In genomic region chr17:29293890-29294579, GRCh38 we compare ENCODE assay signal across 8 cellular contexts. TPM values are rescaled to one million over a fixed set of nuclear protein-coding genes. Genes with fewer than 3 reads are reported as not detected.
DNase-seq lines count a peak whose midpoint lies in the region; ATAC-seq and TF ChIP-seq lines count a peak whose summit lies in the region.

NUFIP2 (minus strand) TSS chr17:29294148; CDS start chr17:29294059, 89 bp downstream.

- peak within 1 kb of the TSS; percentile 99 for H3K4me3 Mint-ChIP-seq in activated CD4-positive, alpha-beta T cell treated with anti-CD3 and anti-CD28 coated beads, Interleukin-2, amount 10 ng/mL, durations not matched to agents 24 days and 14 days

- H3K27me3 Mint-ChIP-seq in activated CD4-positive, alpha-beta T cell treated with anti-CD3 and anti-CD28 coated beads, Interleukin-2, amount 10 ng/mL, durations not matched to agents 24 days and 14 days, result no peaks in the 10 kb centered on the region

- H3K4me3 ChIP-seq in BJ (ENCODE audit: low read depth, low read length) (peak within 1 kb of the TSS; percentile 79), colonic mucosa (peak within 1 kb of the TSS; percentile 92)

- no peaks in the 10 kb centered on the region for H3K36me3 ChIP-seq in BJ (ENCODE audit: control insufficient read depth, insufficient read depth, low read length)
- H3K36me3 ChIP-seq in colonic mucosa, result no peaks in the 10 kb centered on the region

- intact Hi-C loops in activated CD4-positive, alpha-beta T cell treated with anti-CD3 and anti-CD28 coated beads, Interleukin-2, amount 10 ng/mL, durations not matched to agents 24 days and 14 days (cut with micrococcal nuclease), result loop anchor here (1.0 to 10.0 kb wide), 7 partner anchors 96 to 567 kb away; partner anchors contain the start of genes ABHD15, NEK8, TAOK1 and TLCD1
- intact Hi-C loops in colonic mucosa (cut with DNase I), result loop anchor here (5.0 kb wide), 1 partner anchor 142 kb away; no protein-coding TSS in a partner anchor

- TF ChIP-seq CTCF in BJ (IDR thresholded peaks at IDR 0.05; ENCODE audit: insufficient read depth, low read depth, low read length), result no peak
- TF ChIP-seq CTCF in colonic mucosa (IDR thresholded peaks at IDR 0.05), result no peak

- peak within 1 kb of the TSS; percentile 99 for H3K27ac Mint-ChIP-seq in activated CD4-positive, alpha-beta T cell treated with anti-CD3 and anti-CD28 coated beads, Interleukin-2, amount 10 ng/mL, durations not matched to agents 24 days and 14 days

- peaks cover 23% of the 10 kb centered on the region for H3K36me3 Mint-ChIP-seq in activated CD4-positive, alpha-beta T cell treated with anti-CD3 and anti-CD28 coated beads, Interleukin-2, amount 10 ng/mL, durations not matched to agents 24 days and 14 days (ENCODE audit: low read depth)

- POLR2A ChIA-PET in BJ (lab: Charles Lee), result interaction anchor here (0.6 to 1.0 kb wide), 7 partner anchors 37 to 1006 kb away, joined by 3 to 6 read pairs (median 3); no protein-coding TSS in a partner anchor

- CTCF ChIA-PET in BJ (lab: Yijun Ruan, JAX), result interaction anchor here (0.8 to 1.8 kb wide), 6 partner anchors 9 to 178 kb away, joined by 3 to 7 read pairs (median 4); no protein-coding TSS in a partner anchor

- H3K27me3 ChIP-seq in BJ (ENCODE audit: control insufficient read depth, insufficient read depth, low read length), result no peaks in the 10 kb centered on the region
- H3K27me3 ChIP-seq in colonic mucosa, result no peaks in the 10 kb centered on the region

- peak within 1 kb of the TSS; percentile 100 for H3K27ac ChIP-seq in colonic mucosa

- H3K9ac ChIP-seq in colonic mucosa (ENCODE audit: low read depth in 2 of 2, low read length in 2 of 2), result peak within 1 kb of the TSS; percentile 99 to 100

- no peaks in the 10 kb centered on the region for H3K9me3 Mint-ChIP-seq in activated CD4-positive, alpha-beta T cell treated with anti-CD3 and anti-CD28 coated beads, Interleukin-2, amount 10 ng/mL, durations not matched to agents 24 days and 14 days

- H3K4me1 ChIP-seq in colonic mucosa, result peaks cover 19% of the 10 kb centered on the region

- H3K9me3 ChIP-seq in colonic mucosa, result no peaks in the 10 kb centered on the region

- ATAC-seq in GM19324 (IDR thresholded peaks at IDR 0.05; ENCODE audit: low FRiP score, unreplicated experiment), result peak; percentile 84
- peak; percentile 45 for ATAC-seq in HG03469 (IDR thresholded peaks at IDR 0.05; ENCODE audit: unreplicated experiment)

- H3K4me1 Mint-ChIP-seq in activated CD4-positive, alpha-beta T cell treated with anti-CD3 and anti-CD28 coated beads, Interleukin-2, amount 10 ng/mL, durations not matched to agents 24 days and 14 days, result peaks cover 28% of the 10 kb centered on the region

- DNase-seq in BJ (ENCODE audit: low read depth) (peak; percentile 93), NCI-H526 treated with DMSO at 0.1 percent for 48 hours (lab: John Stamatoyannopoulos, UW) (peak; percentile 99), colonic mucosa (peak; percentile 100), kidney tubule cell (ENCODE audit: low spot score) (peak; percentile 98)
- peak; percentile 99 for DNase-seq in activated CD4-positive, alpha-beta T cell treated with anti-CD3 and anti-CD28 coated beads, Interleukin-2, amount 10 ng/mL, durations not matched to agents 24 days and 14 days
- peak; percentile 94 to 98 (median 96) for DNase-seq in stimulated activated CD4-positive, alpha-beta T cell treated with anti-CD3 and anti-CD28 coated beads, Interleukin-1b, Interleukin-23, amount 100 ng/mL, for 24 hours (ENCODE audit: low read depth in 4 of 4, low spot score in 1 of 4)

RNA-seq across cellular contexts. Expression of gene NUFIP2, which starts in this region (rescaled TPM):
- 7.3 and 9.5 TPM in 2 replicates for polyA plus RNA-seq in BJ (2011; rRNA removed)
- polyA minus RNA-seq in BJ (2011; rRNA and poly(A)+ RNA removed), result 15.0 and 20.6 TPM in 2 replicates
- total RNA-seq in activated CD4-positive, alpha-beta T cell treated with anti-CD3 and anti-CD28 coated beads, Interleukin-2, amount 10 ng/mL, durations not matched to agents 24 days and 14 days, result 83.2 and 89.7 TPM in 2 replicates
- total RNA-seq in colonic mucosa, result 10 to 100 TPM; 39.9 to 46.9 TPM

Comparison
In these comparisons a context has a peak if more than half of its experiments do, and no peak if none do; other contexts are left out.
1. Peak in every context shown above with its lines: DNase-seq, ATAC-seq, H3K4me3 ChIP-seq and H3K27ac ChIP-seq.